ENCODE assay signal across 1 cellular context in genomic region chr17:43908111-43908721, GRCh38.
TF ChIP-seq lines count a peak whose summit lies in the region.

No MANE protein-coding gene starts in this region.

TF ChIP-seq in K562, 482 proteins besides CTCF, POLR2A, EP300 and RAD21 (continued from another document):
- peak; percentile 41; the same call in 1 of the 2 replicates for TF ChIP-seq ZNF121 (CRISPR knock-in tag; conservative IDR thresholded peaks at IDR 0.05)
- TF ChIP-seq HNRNPLL (IDR thresholded peaks at IDR 0.05; ENCODE audit: low read depth, low read length, poor library complexity, severe bottlenecking): peak; percentile 85
- no peak for TF ChIP-seq ZNF263 (CRISPR knock-in tag; IDR thresholded peaks at IDR 0.05; ENCODE audit: borderline replicate concordance)
- no peak for TF ChIP-seq CBX3 (IDR thresholded peaks at IDR 0.05; ENCODE audit: borderline replicate concordance in 1 of 2, low read length in 2 of 2)
- peak; percentile 37; the same call in 1 of the 2 replicates for TF ChIP-seq SNIP1 (IDR thresholded peaks at IDR 0.05; ENCODE audit: low read depth)
- peak; percentile 27; the same call in 1 of the 2 replicates for TF ChIP-seq CEBPB (tag; IDR thresholded peaks at IDR 0.05)
- TF ChIP-seq RCOR1 (IDR thresholded peaks at IDR 0.05; ENCODE audit: borderline replicate concordance in 1 of 2, low read depth in 2 of 2, low read length in 2 of 2): peak in 1 of 2 experiments; percentile 23; a peak in 1 of 4 replicates
- no peak for TF ChIP-seq ZNF165 (CRISPR knock-in tag; IDR thresholded peaks at IDR 0.05; ENCODE audit: borderline replicate concordance)
